Comparison of ENCODE assay signal across 14 cellular contexts in genomic region chr13:45413826-45414312, GRCh38. TPM values are rescaled to one million over a fixed set of nuclear protein-coding genes. Genes with fewer than 3 reads are reported as not detected.
DNase-seq lines count a peak whose midpoint lies in the region; ATAC-seq, FAIRE-seq and TF ChIP-seq lines count a peak whose summit lies in the region.
"Had no signal": no experiment of that assay in that cellular context is flagged by ENCODE, and none has a peak within 500 bp of the region (broad histone marks: within the 10 kb centered on the region; RNA-seq: fewer than 3 reads in every experiment).

No MANE protein-coding gene starts in this region.

- H3K9ac ChIP-seq in HepG2 (ENCODE audit: insufficient read depth, low read depth, low read length) (no peak overlapping the region), skeletal muscle tissue (ENCODE audit: low read depth in 1 of 3, low read length in 3 of 3) (no peak overlapping the region)
- H3K9ac ChIP-seq: BLaER1 treated with 17β-estradiol and CSF1 and Interleukin-3, amounts not matched to agents 10 nM and 100 nM had no signal

- FAIRE-seq in HepG2 (lab: Jason Lieb, UNC) = no peak

- TF ChIP-seq CTCF in CD14-positive monocyte (IDR thresholded peaks at IDR 0.05) (no peak), body of pancreas (IDR thresholded peaks at IDR 0.05) (no peak), HepG2 (CRISPR knock-in tag; IDR thresholded peaks at IDR 0.05) (no peak)

- peak overlapping the region in 1 of 2 donors; percentile 62 for H3K4me3 Mint-ChIP-seq in CD14-positive monocyte
- H3K4me3 Mint-ChIP-seq: activated CD4-positive, alpha-beta memory T cell treated with anti-CD3 and anti-CD28 coated beads for 36 hours had no signal

- H3K9me3 ChIP-seq in body of pancreas = no peaks in the 10 kb centered on the region
- no peaks in the 10 kb centered on the region for H3K9me3 ChIP-seq in HepG2 (ENCODE audit: low read length)
- H3K9me3 ChIP-seq in skeletal muscle tissue (ENCODE audit: control insufficient read depth in 3 of 3, low read length in 3 of 3) = no peaks in the 10 kb centered on the region
- H3K9me3 ChIP-seq: BLaER1 treated with 17β-estradiol and CSF1 and Interleukin-3, amounts not matched to agents 10 nM and 100 nM had no signal

- H3K4me1 Mint-ChIP-seq in CD14-positive monocyte = peaks cover 46% of the 10 kb centered on the region

- H3K27me3 Mint-ChIP-seq in CD14-positive monocyte (ENCODE audit: low read depth in 3 of 3) = peaks cover 0 to 3% (median 0%) of the 10 kb centered on the region in 3 donors
- H3K27me3 Mint-ChIP-seq: activated CD4-positive, alpha-beta memory T cell treated with anti-CD3 and anti-CD28 coated beads for 36 hours had no signal

- H3K36me3 Mint-ChIP-seq in CD14-positive monocyte = peaks cover 23 to 29% of the 10 kb centered on the region in 2 donors
- H3K36me3 Mint-ChIP-seq: activated CD4-positive, alpha-beta memory T cell treated with anti-CD3 and anti-CD28 coated beads for 36 hours had no signal

- ATAC-seq in body of pancreas (peak; percentile 37), HepG2 (no peak), HG02938 (IDR thresholded peaks at IDR 0.05; ENCODE audit: unreplicated experiment) (no peak)
- ATAC-seq: foreskin keratinocyte had no signal

- POLR2A ChIA-PET in HepG2 (lab: Yijun Ruan, JAX) = interaction anchor here (0.9 to 6.5 kb wide), 5 partner anchors 21 to 73 kb away, joined by 3 to 47 read pairs (median 3); partner anchors contain the start of genes COG3 and TPT1

- H3K79me2 ChIP-seq in HepG2 (ENCODE audit: insufficient read depth, low read length) = peaks cover 50% of the 10 kb centered on the region

- no peak overlapping the region for H2AFZ ChIP-seq in HepG2 (ENCODE audit: low read length)

- in situ Hi-C loops in HepG2 (cut with HindIII; ENCODE audit: extremely low pct_ligation_motif_present, low pct_unique_long_range_greater_than_20kb) = no loop called here

- peak overlapping the region; percentile 52; the same call in 1 of the 2 replicates for H3K4me2 ChIP-seq in HepG2 (ENCODE audit: low read depth, low read length)

- intact Hi-C loops in CD14-positive monocyte (cut with micrococcal nuclease) = no loop called here
- intact Hi-C loops in body of pancreas (cut with DNase I) = no loop called here
- intact Hi-C loops in HepG2 (cut with micrococcal nuclease; ENCODE audit: unreplicated experiment) = no loop called here

- BruUV-seq in HepG2 (replicated peaks; lab: Mats Ljungman, UMichigan) = no TSS peak

- no peak for DNase-seq in CD14-positive monocyte (ENCODE audit: low spot score)
- no peak for DNase-seq in body of pancreas
- DNase-seq in HepG2 (ENCODE audit: low spot score) = no peak
- no peak for DNase-seq in activated naive CD4-positive, alpha-beta T cell treated with anti-CD3 and anti-CD28 coated beads, Interleukin-2, amount 50 U/mL, for 16 hours
- no peak for DNase-seq in MV-4-11 (lab: John Stamatoyannopoulos, UW)
- DNase-seq in NCI-H82 (lab: John Stamatoyannopoulos, UW) = no peak
- DNase-seq: activated CD4-positive, alpha-beta memory T cell treated with anti-CD3 and anti-CD28 coated beads for 36 hours; activated effector memory CD4-positive, alpha-beta T cell treated with anti-CD3 and anti-CD28 coated beads, Interleukin-2, amount 50 U/mL, for 16 hours; T-helper 1 cell had no signal

- H3K36me3 ChIP-seq in body of pancreas (replicated peaks in 1 of 2; ENCODE audit: insufficient read depth in 1 of 2, low read depth in 2 of 2) = peaks cover 0 to under 1% of the 10 kb centered on the region in 2 donors
- H3K36me3 ChIP-seq in HepG2 (replicated peaks in 1 of 2; ENCODE audit: control insufficient read depth in 1 of 2, insufficient read depth in 2 of 2, low read length in 2 of 2) = peaks cover 4 to 23% of the 10 kb centered on the region in 2 experiments; a peak in 4 of 5 replicates
- peaks cover 4 to 11% (median 9%) of the 10 kb centered on the region in 3 donors for H3K36me3 ChIP-seq in skeletal muscle tissue (ENCODE audit: control insufficient read depth in 3 of 3, insufficient read depth in 3 of 3, low read length in 3 of 3)

- peaks cover 20% of the 10 kb centered on the region; the same call in 1 of the 2 replicates for H4K20me1 ChIP-seq in HepG2 (ENCODE audit: insufficient read depth, low read length)

- no peak overlapping the region for H3K4me3 ChIP-seq in body of pancreas
- H3K4me3 ChIP-seq in HepG2 (replicated peaks in 1 of 3; ENCODE audit: insufficient read depth in 1 of 3, low read depth in 2 of 3, low read length in 3 of 3) = peak overlapping the region in 1 of 3 experiments; percentile 15; a peak in 1 of 6 replicates
- H3K4me3 ChIP-seq in skeletal muscle tissue (ENCODE audit: low read length in 3 of 3) = peak overlapping the region; percentile 41 to 66 (median 63)
- H3K4me3 ChIP-seq: BLaER1 treated with 17β-estradiol and CSF1 and Interleukin-3, amounts not matched to agents 10 nM and 100 nM; cardiac muscle cell had no signal

- no peaks in the 10 kb centered on the region for H3K9me3 Mint-ChIP-seq in CD14-positive monocyte
- H3K9me3 Mint-ChIP-seq: activated CD4-positive, alpha-beta memory T cell treated with anti-CD3 and anti-CD28 coated beads for 36 hours had no signal

- TF ChIP-seq RAD21 in HepG2 (CRISPR knock-in tag; IDR thresholded peaks at IDR 0.05) = no peak

- no peak for TF ChIP-seq POLR2A in body of pancreas (IDR thresholded peaks at IDR 0.05)
- TF ChIP-seq POLR2A in HepG2 (IDR thresholded peaks at IDR 0.05; ENCODE audit: insufficient read depth in 1 of 2, low read depth in 2 of 2, low read length in 2 of 2) = no peak

- H3K27ac ChIP-seq in body of pancreas (peak overlapping the region; percentile 48 to 93 (median 90)), HepG2 (ENCODE audit: extremely low read length, insufficient read depth, low read length) (no peak overlapping the region), skeletal muscle tissue (ENCODE audit: low read depth, low read length) (peak overlapping the region; percentile 86)
- H3K27ac ChIP-seq: BLaER1 treated with 17β-estradiol and CSF1 and Interleukin-3, amounts not matched to agents 10 nM and 100 nM; foreskin keratinocyte had no signal

- TF ChIP-seq EP300 in HepG2 (IDR thresholded peaks at IDR 0.05; ENCODE audit: low read depth in 2 of 2, low read length in 2 of 2) = no peak
- TF ChIP-seq EP300 in HepG2 (CRISPR knock-in tag; IDR thresholded peaks at IDR 0.05; ENCODE audit: borderline replicate concordance) = no peak

- CTCF ChIA-PET in HepG2 (lab: Yijun Ruan, JAX; ENCODE audit: low intra/inter-chr PET ratio, low total read pairs) = no interaction called here

- WGBS in body of pancreas, 2 donors = 22 to 35% methylated on average over 4 of the region's 4 CpGs
- WGBS in HepG2 (ENCODE audit: low lambda C conversion rate) = 68% methylated on average over 4 of the region's 4 CpGs

- H3K27me3 ChIP-seq in body of pancreas (no peaks in the 10 kb centered on the region), HepG2 (ENCODE audit: control insufficient read depth in 1 of 2, insufficient read depth in 2 of 2, low read length in 2 of 2) (no peaks in the 10 kb centered on the region; a peak in 1 of 5 replicates), skeletal muscle tissue (ENCODE audit: control insufficient read depth in 3 of 3, insufficient read depth in 3 of 3, low read length in 3 of 3) (no peaks in the 10 kb centered on the region)
- H3K27me3 ChIP-seq: BLaER1 treated with 17β-estradiol and CSF1 and Interleukin-3, amounts not matched to agents 10 nM and 100 nM; cardiac muscle cell; foreskin keratinocyte had no signal

- H3K4me1 ChIP-seq in body of pancreas = peaks cover 46% of the 10 kb centered on the region
- peaks cover 45% of the 10 kb centered on the region for H3K4me1 ChIP-seq in HepG2 (ENCODE audit: insufficient read depth, low read length)
- peaks cover 33 to 45% (median 43%) of the 10 kb centered on the region in 3 donors for H3K4me1 ChIP-seq in skeletal muscle tissue (ENCODE audit: control insufficient read depth in 3 of 3, insufficient read depth in 3 of 3, low read length in 3 of 3)

- peak overlapping the region in 5 of 7 donors; percentile 62 to 84 (median 80) for H3K27ac Mint-ChIP-seq in CD14-positive monocyte
- H3K27ac Mint-ChIP-seq: activated CD4-positive, alpha-beta memory T cell treated with anti-CD3 and anti-CD28 coated beads for 36 hours had no signal

RNA-seq across cellular contexts. Expression of gene SLC25A30, which starts 4.3 kb away (rescaled TPM):
- polyA plus RNA-seq in CD14-positive monocyte (1 to 10 TPM in 1 of 2 donors, under 1 TPM in 1; 0.92 to 2.3 TPM), HepG2 (2011; rRNA removed) (19.6 and 19.9 TPM in 2 replicates)
- total RNA-seq in body of pancreas (10 to 100 TPM in 1 of 2 donors, 1 to 10 TPM in 1; 7.3 to 10.1 TPM), HepG2 (2016; rRNA removed; fragmentation: Illumina TruSeq; extraction: Trizol) (22.5 and 51.1 TPM in 2 replicates), skeletal muscle tissue (12.5 TPM)
- total RNA-seq in HepG2 (2016; cell fraction: cytosol; rRNA removed; fragmentation: Illumina TruSeq; extraction: Trizol; ENCODE audit: low read depth) = 19.7 and 21.5 TPM in 2 replicates
- total RNA-seq in HepG2 (2016; cell fraction: insoluble cytoplasmic fraction; rRNA removed; fragmentation: Illumina TruSeq; extraction: Trizol) = 23.8 and 44.2 TPM in 2 replicates
- total RNA-seq in HepG2 (2016; cell fraction: membrane; rRNA removed; fragmentation: Illumina TruSeq; extraction: Trizol) = 31.3 and 31.8 TPM in 2 replicates
- 20.6 and 22.5 TPM in 2 replicates for total RNA-seq in HepG2 (2016; cell fraction: nucleus; rRNA removed; fragmentation: Illumina TruSeq; extraction: Trizol)
- 13.8 and 15.3 TPM in 2 replicates for polyA plus RNA-seq in HepG2 (2011; cell fraction: cytosol; rRNA removed)
- polyA plus RNA-seq in HepG2 (2011; cell fraction: nucleus; rRNA removed) = 14.3 and 16.7 TPM in 2 replicates
- 19.1 and 23.4 TPM in 2 replicates for polyA plus RNA-seq in HepG2 (2012)
- polyA plus RNA-seq in HepG2 (2016; cell fraction: cytosol; fragmentation: Illumina TruSeq; extraction: Trizol; ENCODE audit: low read depth) = 5.3 and 5.9 TPM in 2 replicates
- polyA plus RNA-seq in HepG2 (2016; cell fraction: insoluble cytoplasmic fraction; fragmentation: Illumina TruSeq; extraction: Trizol; ENCODE audit: low read depth) = 38.7 and 39.7 TPM in 2 replicates
- 10.5 and 13.7 TPM in 2 replicates for polyA plus RNA-seq in HepG2 (2016; cell fraction: membrane; fragmentation: Illumina TruSeq; extraction: Trizol; ENCODE audit: low read depth)
- polyA plus RNA-seq in HepG2 (2016; cell fraction: nucleus; fragmentation: Illumina TruSeq; extraction: Trizol; ENCODE audit: insufficient read depth, low read depth) = 32.3 and 39.0 TPM in 2 replicates
- polyA minus RNA-seq in HepG2 (2011; rRNA and poly(A)+ RNA removed; ENCODE audit: low replicate concordance) = 8.8 and 61.2 TPM in 2 replicates
- polyA minus RNA-seq in HepG2 (2011; cell fraction: cytosol; rRNA and poly(A)+ RNA removed) = 24.5 and 28.9 TPM in 2 replicates
- 27.6 and 30.8 TPM in 2 replicates for polyA minus RNA-seq in HepG2 (2011; cell fraction: nucleus; rRNA and poly(A)+ RNA removed)

RNA-seq across cellular contexts. Expression of gene COG3, which starts 50.9 kb away (rescaled TPM):
- polyA plus RNA-seq in CD14-positive monocyte (10 to 100 TPM; 12.3 to 12.9 TPM), HepG2 (2011; rRNA removed) (32.8 and 37.8 TPM in 2 replicates)
- total RNA-seq in body of pancreas (10 to 100 TPM; 49.0 to 52.7 TPM), HepG2 (2016; rRNA removed; fragmentation: Illumina TruSeq; extraction: Trizol) (47.5 and 47.8 TPM in 2 replicates), skeletal muscle tissue (36.5 TPM)
- 17.3 and 20.1 TPM in 2 replicates for total RNA-seq in HepG2 (2016; cell fraction: cytosol; rRNA removed; fragmentation: Illumina TruSeq; extraction: Trizol; ENCODE audit: low read depth)
- total RNA-seq in HepG2 (2016; cell fraction: insoluble cytoplasmic fraction; rRNA removed; fragmentation: Illumina TruSeq; extraction: Trizol) = 44.5 and 51.8 TPM in 2 replicates
- total RNA-seq in HepG2 (2016; cell fraction: membrane; rRNA removed; fragmentation: Illumina TruSeq; extraction: Trizol) = 19.7 and 24.1 TPM in 2 replicates
- 55.8 and 65.6 TPM in 2 replicates for total RNA-seq in HepG2 (2016; cell fraction: nucleus; rRNA removed; fragmentation: Illumina TruSeq; extraction: Trizol)
- 20.8 and 21.9 TPM in 2 replicates for polyA plus RNA-seq in HepG2 (2011; cell fraction: cytosol; rRNA removed)
- polyA plus RNA-seq in HepG2 (2011; cell fraction: nucleus; rRNA removed) = 65.3 and 69.9 TPM in 2 replicates
- 20.1 and 22.7 TPM in 2 replicates for polyA plus RNA-seq in HepG2 (2012)
- 15.4 and 15.5 TPM in 2 replicates for polyA plus RNA-seq in HepG2 (2016; cell fraction: cytosol; fragmentation: Illumina TruSeq; extraction: Trizol; ENCODE audit: low read depth)
- 33.1 and 38.8 TPM in 2 replicates for polyA plus RNA-seq in HepG2 (2016; cell fraction: insoluble cytoplasmic fraction; fragmentation: Illumina TruSeq; extraction: Trizol; ENCODE audit: low read depth)
- polyA plus RNA-seq in HepG2 (2016; cell fraction: membrane; fragmentation: Illumina TruSeq; extraction: Trizol; ENCODE audit: low read depth) = 11.9 and 12.6 TPM in 2 replicates
- polyA plus RNA-seq in HepG2 (2016; cell fraction: nucleus; fragmentation: Illumina TruSeq; extraction: Trizol; ENCODE audit: insufficient read depth, low read depth) = 54.6 and 64.4 TPM in 2 replicates
- 9.0 and 51.6 TPM in 2 replicates for polyA minus RNA-seq in HepG2 (2011; rRNA and poly(A)+ RNA removed; ENCODE audit: low replicate concordance)
- polyA minus RNA-seq in HepG2 (2011; cell fraction: cytosol; rRNA and poly(A)+ RNA removed) = 18.4 and 20.6 TPM in 2 replicates
- 168 and 170 TPM in 2 replicates for polyA minus RNA-seq in HepG2 (2011; cell fraction: nucleus; rRNA and poly(A)+ RNA removed)

Comparison
In these comparisons a context has a peak if more than half of its experiments do, and no peak if none do; other contexts are left out.
1. H3K4me3 ChIP-seq: peak in skeletal muscle tissue (3 of 3); none in body of pancreas (0 of 2).